Comparison of ENCODE assay signal across 34 cellular contexts in genomic region chr22:34973926-34974325, GRCh38.
DNase-seq lines count a peak whose midpoint lies in the region; ATAC-seq lines count a peak whose summit lies in the region.
"Had no signal": no experiment of that assay in that cellular context is flagged by ENCODE, and none has a peak within 500 bp of the region (broad histone marks: within the 10 kb centered on the region; RNA-seq: fewer than 3 reads in every experiment).

No MANE protein-coding gene starts in this region.

- no peak overlapping the region for H3K9ac ChIP-seq in adipocyte (ENCODE audit: low read length)

- H3K4me1 Mint-ChIP-seq in stimulated activated naive CD8-positive, alpha-beta T cell treated with anti-CD3 and anti-CD28 coated beads, Interleukin-15, amount 100 ng/mL, for 72 hours: no peaks in the 10 kb centered on the region
- H3K4me1 Mint-ChIP-seq: activated naive CD4-positive, alpha-beta T cell treated with anti-CD3 and anti-CD28 coated beads, Interleukin-2, amount 10 ng/mL, durations not matched to agents 7 days and 5 days; CD8-positive, alpha-beta memory T cell; natural killer cell; T-helper 17 cell had no signal

- H3K27me3 Mint-ChIP-seq in stimulated activated naive CD8-positive, alpha-beta T cell treated with anti-CD3 and anti-CD28 coated beads, Interleukin-15, amount 100 ng/mL, for 72 hours: no peaks in the 10 kb centered on the region
- H3K27me3 Mint-ChIP-seq: activated CD4-positive, alpha-beta memory T cell treated with anti-CD3 and anti-CD28 coated beads for 36 hours; activated naive CD4-positive, alpha-beta T cell treated with anti-CD3 and anti-CD28 coated beads, Interleukin-2, amount 10 ng/mL, durations not matched to agents 7 days and 5 days had no signal

- no peak overlapping the region for H3K4me3 Mint-ChIP-seq in stimulated activated naive CD8-positive, alpha-beta T cell treated with anti-CD3 and anti-CD28 coated beads, Interleukin-15, amount 100 ng/mL, for 72 hours
- H3K4me3 Mint-ChIP-seq: activated CD4-positive, alpha-beta memory T cell treated with anti-CD3 and anti-CD28 coated beads for 36 hours; activated naive CD4-positive, alpha-beta T cell treated with anti-CD3 and anti-CD28 coated beads, Interleukin-2, amount 10 ng/mL, durations not matched to agents 7 days and 5 days; CD8-positive, alpha-beta memory T cell; natural killer cell; T-helper 17 cell had no signal

- H3K9me3 ChIP-seq in adipocyte (ENCODE audit: control insufficient read depth, low read length): no peaks in the 10 kb centered on the region
- H3K9me3 ChIP-seq: HAP-1, suprapubic skin, upper lobe of right lung had no signal

- no peaks in the 10 kb centered on the region for H3K36me3 ChIP-seq in adipocyte (ENCODE audit: control insufficient read depth, insufficient read depth, low read length, severe bottlenecking)
- H3K36me3 ChIP-seq: cardiac muscle cell, HAP-1, suprapubic skin, upper lobe of right lung had no signal

- H3K4me3 ChIP-seq in adipocyte (ENCODE audit: low read length): no peak overlapping the region
- H3K4me3 ChIP-seq: cardiac muscle cell, coronary artery, HAP-1, PC-9, suprapubic skin, upper lobe of right lung had no signal

- H3K4me1 ChIP-seq in adipocyte (ENCODE audit: control insufficient read depth, insufficient read depth, low read length): no peaks in the 10 kb centered on the region
- H3K4me1 ChIP-seq: HAP-1, suprapubic skin, upper lobe of right lung had no signal

- no peak for ATAC-seq in stimulated activated naive CD8-positive, alpha-beta T cell treated with anti-CD3 and anti-CD28 coated beads, Interleukin-15, amount 100 ng/mL, for 72 hours
- ATAC-seq: activated CD4-positive, CD25-positive, alpha-beta regulatory T cell treated with anti-CD3 and anti-CD28 coated beads, Interleukin-2, amount 50 U/mL, for 24 hours; esophagus mucosa; natural killer cell; Right ventricle myocardium inferior; T-helper 17 cell; upper lobe of right lung had no signal

- peaks cover 6 to 9% of the 10 kb centered on the region in 2 donors for H3K9me3 Mint-ChIP-seq in stimulated activated naive CD8-positive, alpha-beta T cell treated with anti-CD3 and anti-CD28 coated beads, Interleukin-15, amount 100 ng/mL, for 72 hours
- H3K9me3 Mint-ChIP-seq: activated CD4-positive, alpha-beta memory T cell treated with anti-CD3 and anti-CD28 coated beads for 36 hours; natural killer cell had no signal

- DNase-seq in AG20443 (ENCODE audit: low spot score) (peak; percentile 59), adipocyte (ENCODE audit: low read depth) (peak; percentile 1), islet precursor cell (peak; percentile 89), renal cortical epithelial cell (ENCODE audit: low read depth) (peak; percentile 88), cerebellar cortex (ENCODE audit: low spot score) (no peak)
- no peak for DNase-seq in activated CD4-positive, alpha-beta T cell treated with anti-CD3 and anti-CD28 coated beads for 4 hours
- DNase-seq in activated CD4-positive, alpha-beta T cell treated with anti-CD3 and anti-CD28 coated beads, Interleukin-2, amount 50 U/mL, for 48 hours: no peak
- DNase-seq in stimulated activated naive CD8-positive, alpha-beta T cell treated with anti-CD3 and anti-CD28 coated beads, Interleukin-15, amount 100 ng/mL, for 72 hours: no peak
- DNase-seq: activated CD4-positive, alpha-beta memory T cell treated with anti-CD3 and anti-CD28 coated beads for 36 hours; activated CD8-positive, alpha-beta memory T cell treated with anti-CD3 and anti-CD28 coated beads, Interleukin-2, amount 50 U/mL, for 48 hours; activated naive CD4-positive, alpha-beta T cell treated with anti-CD3 and anti-CD28 coated beads, Interleukin-2, amount 10 ng/mL, durations not matched to agents 7 days and 5 days; amniotic stem cell; CD8-positive, alpha-beta memory T cell; DMS 273 treated with DMSO at 0.1 percent for 48 hours; effector memory CD4-positive, alpha-beta T cell; EL; Karpas-422; natural killer cell; NCI-H1417; NCI-H2029 treated with DMSO at 0.1 percent for 48 hours; NCI-H524 treated with DMSO at 0.1 percent for 48 hours; PC-9; retina; small intestine; stimulated activated naive CD4-positive, alpha-beta T cell; T-helper 17 cell; upper lobe of right lung had no signal

- H3K27me3 ChIP-seq in adipocyte (replicated peaks; ENCODE audit: control insufficient read depth, insufficient read depth, low read length): no peaks in the 10 kb centered on the region
- H3K27me3 ChIP-seq: cardiac muscle cell, suprapubic skin, upper lobe of right lung had no signal

- no peak overlapping the region for H3K27ac Mint-ChIP-seq in stimulated activated naive CD8-positive, alpha-beta T cell treated with anti-CD3 and anti-CD28 coated beads, Interleukin-15, amount 100 ng/mL, for 72 hours
- H3K27ac Mint-ChIP-seq: activated CD4-positive, alpha-beta memory T cell treated with anti-CD3 and anti-CD28 coated beads for 36 hours; activated naive CD4-positive, alpha-beta T cell treated with anti-CD3 and anti-CD28 coated beads, Interleukin-2, amount 10 ng/mL, durations not matched to agents 7 days and 5 days; CD8-positive, alpha-beta memory T cell; natural killer cell; T-helper 17 cell had no signal

Comparison
In these comparisons a context has a peak if more than half of its experiments do, and no peak if none do; other contexts are left out.
1. DNase-seq: peak in AG20443 (single experiment), adipocyte (single experiment), islet precursor cell (single experiment) and renal cortical epithelial cell (single experiment); none in activated CD4-positive, alpha-beta T cell treated with anti-CD3 and anti-CD28 coated beads for 4 hours (0 of 2), activated CD4-positive, alpha-beta T cell treated with anti-CD3 and anti-CD28 coated beads, Interleukin-2, amount 50 U/mL, for 48 hours (0 of 2), cerebellar cortex (single experiment) and stimulated activated naive CD8-positive, alpha-beta T cell treated with anti-CD3 and anti-CD28 coated beads, Interleukin-15, amount 100 ng/mL, for 72 hours (0 of 2).